Comparison of ENCODE assay signal across 33 cellular contexts in the genomic region with DNA sequence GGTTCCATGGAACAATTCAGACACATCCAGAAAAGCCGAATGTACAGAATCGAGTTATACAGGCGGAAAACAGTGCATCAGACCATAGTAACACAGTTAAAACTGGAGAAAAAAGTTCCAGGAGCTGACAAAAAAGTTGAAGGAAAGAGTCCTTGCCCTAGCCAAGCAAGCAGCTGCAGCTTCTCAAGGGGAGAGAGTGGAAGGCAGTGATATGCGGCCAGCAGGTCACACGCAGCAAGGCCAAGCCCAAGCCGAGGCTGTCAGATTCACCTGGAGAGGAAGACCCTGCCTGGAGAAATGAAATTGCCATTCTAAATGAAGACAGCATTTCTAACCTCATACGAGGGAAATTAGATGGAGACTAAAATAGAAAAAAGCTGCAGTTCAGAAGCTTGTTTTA.
"Had no signal": no experiment of that assay in that cellular context is flagged by ENCODE, and none has a peak within 500 bp of the region (broad histone marks: within the 10 kb centered on the region; RNA-seq: fewer than 3 reads in every experiment).

No MANE protein-coding gene starts in this region.

- H3K36me3 Mint-ChIP-seq: activated CD8-positive, alpha-beta memory T cell treated with anti-CD3 and anti-CD28 coated beads, Interleukin-2, amount 10 ng/mL, durations not matched to agents 7 days and 5 days; activated naive CD8-positive, alpha-beta T cell treated with anti-CD3 and anti-CD28 coated beads for 36 hours had no signal

- H3K4me3 Mint-ChIP-seq: activated CD4-positive, alpha-beta memory T cell treated with anti-CD3 and anti-CD28 coated beads for 36 hours; activated CD8-positive, alpha-beta memory T cell treated with anti-CD3 and anti-CD28 coated beads, Interleukin-2, amount 10 ng/mL, durations not matched to agents 7 days and 5 days; activated CD8-positive, alpha-beta T cell treated with anti-CD3 and anti-CD28 coated beads, Interleukin-2, amount 10 ng/mL, durations not matched to agents 7 days and 5 days; activated naive CD4-positive, alpha-beta T cell treated with anti-CD3 and anti-CD28 coated beads for 36 hours; activated naive CD4-positive, alpha-beta T cell treated with anti-CD3 and anti-CD28 coated beads, Interleukin-2, amount 50 U/mL, for 24 hours; activated naive CD8-positive, alpha-beta T cell treated with anti-CD3 and anti-CD28 coated beads for 36 hours; activated naive CD8-positive, alpha-beta T cell treated with anti-CD3 and anti-CD28 coated beads, Interleukin-2, amount 50 U/mL, for 24 hours; activated T-helper 1 cell treated with anti-CD3 and anti-CD28 coated beads, Interleukin-12 subunit alpha, Interleukin-12 subunit beta, Interleukin-2, Interleukin-4 antibody, amounts not matched to agents 30 ng/mL and 10 ng/mL and 1 ng/mL, durations not matched to agents 14 hours and 24 hours and 36 hours; brain; central memory CD8-positive, alpha-beta T cell; dendritic cell treated with granulocyte-macrophage colony-stimulating factor and Interleukin-4, amounts not matched to agents 40 ng/mL and 50 ng/mL, for 4 days; effector memory CD8-positive, alpha-beta T cell had no signal

- H3K27me3 ChIP-seq: adrenal gland, breast epithelium, dorsolateral prefrontal cortex, esophagus muscularis mucosa, foreskin keratinocyte, gastrocnemius medialis, heart left ventricle had no signal

- H3K9me3 ChIP-seq: adrenal gland, breast epithelium, esophagus muscularis mucosa, gastrocnemius medialis had no signal

- H3K9me3 Mint-ChIP-seq: activated naive CD8-positive, alpha-beta T cell treated with anti-CD3 and anti-CD28 coated beads, Interleukin-2, amount 50 U/mL, for 24 hours; central memory CD8-positive, alpha-beta T cell; effector memory CD8-positive, alpha-beta T cell had no signal

- ATAC-seq: activated CD8-positive, alpha-beta memory T cell treated with anti-CD3 and anti-CD28 coated beads, Interleukin-2, amount 10 ng/mL, durations not matched to agents 7 days and 5 days; activated CD8-positive, alpha-beta T cell treated with anti-CD3 and anti-CD28 coated beads, Interleukin-2, amount 10 ng/mL, durations not matched to agents 7 days and 5 days; activated naive CD8-positive, alpha-beta T cell treated with anti-CD3 and anti-CD28 coated beads, Interleukin-2, amount 50 U/mL, for 24 hours; effector memory CD8-positive, alpha-beta T cell; foreskin keratinocyte; gastrocnemius medialis; heart left ventricle had no signal

- H3K4me1 ChIP-seq: foreskin keratinocyte had no signal

- H3K4me3 ChIP-seq: adrenal gland, breast epithelium, coronary artery, dorsolateral prefrontal cortex, esophagus muscularis mucosa, gastrocnemius medialis, heart left ventricle had no signal

- DNase-seq: activated CD4-positive, alpha-beta memory T cell treated with anti-CD3 and anti-CD28 coated beads for 36 hours; activated CD4-positive, alpha-beta T cell treated with anti-CD3 and anti-CD28 coated beads for 1 hour; activated CD4-positive, alpha-beta T cell treated with anti-CD3 and anti-CD28 coated beads for 4 hours; activated CD8-positive, alpha-beta memory T cell treated with anti-CD3 and anti-CD28 coated beads, Interleukin-2, amount 50 U/mL, for 4 hours; activated CD8-positive, alpha-beta T cell treated with anti-CD3 and anti-CD28 coated beads, Interleukin-2, amount 10 ng/mL, durations not matched to agents 7 days and 5 days; activated effector memory CD4-positive, alpha-beta T cell treated with anti-CD3 and anti-CD28 coated beads, Interleukin-2, amount 50 U/mL, for 16 hours; activated naive CD4-positive, alpha-beta T cell treated with anti-CD3 and anti-CD28 coated beads for 36 hours; activated naive CD8-positive, alpha-beta T cell treated with anti-CD3 and anti-CD28 coated beads for 36 hours; activated naive CD8-positive, alpha-beta T cell treated with anti-CD3 and anti-CD28 coated beads, Interleukin-2, amount 50 U/mL, for 24 hours; activated T-cell treated with anti-CD3 and anti-CD28 coated beads, Interleukin-2, amount 50 U/mL, for 1 hour; activated T-cell treated with anti-CD3 and anti-CD28 coated beads, Interleukin-2, amount 50 U/mL, for 48 hours; amygdala; aorta; dorsolateral prefrontal cortex; effector CD4-positive, alpha-beta T cell; effector memory CD8-positive, alpha-beta T cell; erythroblast; foreskin keratinocyte; gastrocnemius medialis; glutamatergic neuron; T-helper 2 cell had no signal

- H3K27ac Mint-ChIP-seq: activated CD4-positive, alpha-beta memory T cell treated with anti-CD3 and anti-CD28 coated beads for 36 hours; activated CD8-positive, alpha-beta memory T cell treated with anti-CD3 and anti-CD28 coated beads, Interleukin-2, amount 10 ng/mL, durations not matched to agents 7 days and 5 days; activated CD8-positive, alpha-beta T cell treated with anti-CD3 and anti-CD28 coated beads, Interleukin-2, amount 10 ng/mL, durations not matched to agents 7 days and 5 days; activated naive CD4-positive, alpha-beta T cell treated with anti-CD3 and anti-CD28 coated beads for 36 hours; activated naive CD4-positive, alpha-beta T cell treated with anti-CD3 and anti-CD28 coated beads, Interleukin-2, amount 50 U/mL, for 24 hours; activated naive CD8-positive, alpha-beta T cell treated with anti-CD3 and anti-CD28 coated beads for 36 hours; activated naive CD8-positive, alpha-beta T cell treated with anti-CD3 and anti-CD28 coated beads, Interleukin-2, amount 50 U/mL, for 24 hours; activated T-helper 1 cell treated with anti-CD3 and anti-CD28 coated beads, Interleukin-12 subunit alpha, Interleukin-12 subunit beta, Interleukin-2, Interleukin-4 antibody, amounts not matched to agents 30 ng/mL and 10 ng/mL and 1 ng/mL, durations not matched to agents 14 hours and 24 hours and 36 hours; activated T-helper 2 cell treated with anti-CD3 and anti-CD28 coated beads, Interferon-gamma antibody, Interleukin-2, Interleukin-4, amounts not matched to agents 10 μg/mL and 5 μg/mL and 100 μg/mL, durations not matched to agents 14 hours and 24 hours and 36 hours; brain; dendritic cell treated with granulocyte-macrophage colony-stimulating factor and Interleukin-4, amounts not matched to agents 40 ng/mL and 50 ng/mL, for 4 days; effector memory CD8-positive, alpha-beta T cell had no signal

- H3K27ac ChIP-seq: adrenal gland, breast epithelium, coronary artery, dorsolateral prefrontal cortex, esophagus muscularis mucosa, foreskin keratinocyte, gastrocnemius medialis, heart left ventricle had no signal

- H3K27me3 Mint-ChIP-seq: activated CD4-positive, alpha-beta memory T cell treated with anti-CD3 and anti-CD28 coated beads for 36 hours; activated naive CD4-positive, alpha-beta T cell treated with anti-CD3 and anti-CD28 coated beads, Interleukin-2, amount 50 U/mL, for 24 hours; activated naive CD8-positive, alpha-beta T cell treated with anti-CD3 and anti-CD28 coated beads, Interleukin-2, amount 50 U/mL, for 24 hours; brain; central memory CD8-positive, alpha-beta T cell; dendritic cell treated with granulocyte-macrophage colony-stimulating factor and Interleukin-4, amounts not matched to agents 40 ng/mL and 50 ng/mL, for 4 days; effector memory CD8-positive, alpha-beta T cell had no signal

- H3K36me3 ChIP-seq: breast epithelium, gastrocnemius medialis had no signal
